In genomic region chr5:77353251-77353650, GRCh38 we compare ENCODE assay signal across 1 cellular context.
TF ChIP-seq lines count a peak whose summit lies in the region.

No MANE protein-coding gene starts in this region.

TF ChIP-seq in HepG2, 621 proteins besides CTCF, POLR2A, EP300 and RAD21 (continued from another document):
- TF ChIP-seq ZNF362 (CRISPR knock-in tag; IDR thresholded peaks at IDR 0.05; ENCODE audit: borderline replicate concordance), result no peak
- TF ChIP-seq ZNF496 (CRISPR knock-in tag; IDR thresholded peaks at IDR 0.05; ENCODE audit: insufficient replicate concordance), result no peak
TF ChIP-seq in HepG2: peak in this region for 0.
